ENCODE assay signal across 10 cellular contexts in the genomic region with DNA sequence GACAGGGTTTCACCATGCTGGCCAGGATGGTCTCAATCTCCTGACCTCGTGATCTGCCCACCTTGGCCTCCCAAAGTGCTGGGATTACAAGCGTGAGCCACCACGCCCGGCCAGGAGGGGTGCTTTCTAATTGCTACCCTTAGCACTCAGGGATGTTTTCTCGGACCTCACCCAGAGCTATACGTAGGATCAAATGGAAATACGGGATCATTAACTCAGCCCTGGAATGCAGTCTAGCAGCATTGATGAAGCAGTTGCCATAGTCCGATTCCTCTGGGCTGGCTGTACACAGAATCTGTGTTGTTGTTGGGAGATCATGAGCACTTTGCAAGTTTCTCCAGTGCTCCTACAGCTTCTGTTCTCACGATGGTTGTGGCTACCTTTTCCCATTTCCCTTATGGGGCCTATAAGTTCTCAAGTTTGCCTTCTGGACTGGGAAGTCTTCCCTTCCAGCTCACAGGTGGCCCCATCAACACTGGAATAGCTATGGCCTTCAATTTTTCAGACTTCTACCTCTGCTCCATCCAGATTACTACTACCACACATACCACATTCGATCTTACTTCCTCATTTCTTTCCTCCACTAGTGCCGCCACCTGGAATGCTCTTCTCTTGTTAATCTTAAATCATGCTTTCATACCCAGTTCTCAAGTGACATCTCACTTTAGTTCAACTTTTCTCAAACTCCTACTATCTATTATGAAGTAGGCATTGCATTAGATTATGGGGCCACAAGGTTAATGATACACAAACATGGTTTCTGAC. TPM values are rescaled to one million over a fixed set of nuclear protein-coding genes. Genes with fewer than 3 reads are reported as not detected.
DNase-seq lines count a peak whose midpoint lies in the region; ATAC-seq and FAIRE-seq lines count a peak whose summit lies in the region.
"Had no signal": no experiment of that assay in that cellular context is flagged by ENCODE, and none has a peak within 500 bp of the region (broad histone marks: within the 10 kb centered on the region; RNA-seq: fewer than 3 reads in every experiment).

No MANE protein-coding gene starts in this region.

- DNase-seq in GM19239 (ENCODE audit: insufficient read length, low spot score) (peak; percentile 34), Karpas-422 (peak; percentile 66), SW 1271 (lab: John Stamatoyannopoulos, UW) (no peak), NCI-H1436 treated with DMSO at 0.1 percent for 48 hours (lab: John Stamatoyannopoulos, UW) (no peak), NCI-H2107 treated with DMSO at 0.1 percent for 48 hours (lab: John Stamatoyannopoulos, UW; ENCODE audit: unreplicated experiment) (no peak)
- no peak for DNase-seq in stimulated activated naive B cell treated with anti-CD40 and anti-IgM and Interleukin-4, amounts not matched to agents 10 μg/mL and 1 μg/mL and 100 μg/mL, for 72 hours
- DNase-seq in activated naive CD4-positive, alpha-beta T cell treated with anti-CD3 and anti-CD28 coated beads, Interleukin-2, amount 50 U/mL, for 72 hours (ENCODE audit: low spot score in 2 of 2): no peak
- DNase-seq: SHP77 had no signal

- peak; percentile 97 for ATAC-seq in HG02798 (IDR thresholded peaks at IDR 0.05; ENCODE audit: poor library complexity, unreplicated experiment)
- ATAC-seq in stimulated activated naive B cell treated with anti-CD40 and anti-IgM and Interleukin-4, amounts not matched to agents 10 μg/mL and 1 μg/mL and 100 μg/mL, for 72 hours (replicated peaks): peak; percentile 92 to 96
- no peak for ATAC-seq in activated naive CD4-positive, alpha-beta T cell treated with anti-CD3 and anti-CD28 coated beads, Interleukin-2, amount 50 U/mL, for 72 hours

- peaks cover 0 to 9% of the 10 kb centered on the region in 2 donors for H3K9me3 Mint-ChIP-seq in stimulated activated naive B cell treated with anti-CD40 and anti-IgM and Interleukin-4, amounts not matched to agents 10 μg/mL and 1 μg/mL and 100 μg/mL, for 72 hours
- H3K9me3 Mint-ChIP-seq in activated naive CD4-positive, alpha-beta T cell treated with anti-CD3 and anti-CD28 coated beads, Interleukin-2, amount 50 U/mL, for 72 hours: no peaks in the 10 kb centered on the region

- no peaks in the 10 kb centered on the region for H3K9me3 ChIP-seq in Karpas-422 (ENCODE audit: low read length)

- no peak overlapping the region for H3K27ac ChIP-seq in Karpas-422 (ENCODE audit: low read length)
- H3K27ac ChIP-seq: KMS-11 had no signal

- peak overlapping the region; percentile 41; the same call in 1 of the 2 replicates for H2AFZ ChIP-seq in Karpas-422 (ENCODE audit: low read length)

- H3K4me3 Mint-ChIP-seq in stimulated activated naive B cell treated with anti-CD40 and anti-IgM and Interleukin-4, amounts not matched to agents 10 μg/mL and 1 μg/mL and 100 μg/mL, for 72 hours: no peak overlapping the region

- H3K27me3 ChIP-seq in Karpas-422 (ENCODE audit: low read length): no peaks in the 10 kb centered on the region

- peaks cover 7 to 12% of the 10 kb centered on the region in 2 donors for H3K4me1 Mint-ChIP-seq in stimulated activated naive B cell treated with anti-CD40 and anti-IgM and Interleukin-4, amounts not matched to agents 10 μg/mL and 1 μg/mL and 100 μg/mL, for 72 hours

- peaks cover 17% of the 10 kb centered on the region for H3K4me1 ChIP-seq in Karpas-422 (ENCODE audit: low read length)

- H3K9ac ChIP-seq in Karpas-422 (ENCODE audit: low read length): no peak overlapping the region
- H3K9ac ChIP-seq: KMS-11 had no signal

- no peaks in the 10 kb centered on the region for H3K36me3 ChIP-seq in Karpas-422 (ENCODE audit: insufficient read depth, low read length)

- H3K79me2 ChIP-seq in Karpas-422 (ENCODE audit: low read length): no peaks in the 10 kb centered on the region

- H3K27ac Mint-ChIP-seq in stimulated activated naive B cell treated with anti-CD40 and anti-IgM and Interleukin-4, amounts not matched to agents 10 μg/mL and 1 μg/mL and 100 μg/mL, for 72 hours: no peak overlapping the region
- no peak overlapping the region for H3K27ac Mint-ChIP-seq in activated naive CD4-positive, alpha-beta T cell treated with anti-CD3 and anti-CD28 coated beads, Interleukin-2, amount 50 U/mL, for 72 hours

- H3K36me3 Mint-ChIP-seq in stimulated activated naive B cell treated with anti-CD40 and anti-IgM and Interleukin-4, amounts not matched to agents 10 μg/mL and 1 μg/mL and 100 μg/mL, for 72 hours: peaks cover 0 to 8% of the 10 kb centered on the region in 2 donors
- H3K36me3 Mint-ChIP-seq in activated naive CD4-positive, alpha-beta T cell treated with anti-CD3 and anti-CD28 coated beads, Interleukin-2, amount 50 U/mL, for 72 hours: no peaks in the 10 kb centered on the region

- FAIRE-seq in GM19239 (lab: Jason Lieb, UNC): peak; percentile 98

- peak overlapping the region; percentile 3 for H3K4me2 ChIP-seq in Karpas-422 (ENCODE audit: low read depth, low read length, poor library complexity, severe bottlenecking)
- H3K4me2 ChIP-seq: KMS-11 had no signal

- no peaks in the 10 kb centered on the region for H3K27me3 Mint-ChIP-seq in stimulated activated naive B cell treated with anti-CD40 and anti-IgM and Interleukin-4, amounts not matched to agents 10 μg/mL and 1 μg/mL and 100 μg/mL, for 72 hours

- no peak overlapping the region for H3K4me3 ChIP-seq in Karpas-422 (ENCODE audit: low read length)

- H3K9me2 ChIP-seq in Karpas-422 (replicated peaks; ENCODE audit: insufficient read depth, low read length): no peaks in the 10 kb centered on the region

- no peaks in the 10 kb centered on the region for H4K20me1 ChIP-seq in Karpas-422 (ENCODE audit: insufficient read depth, low read depth, low read length)

RNA-seq across cellular contexts. Expression of gene PCF11, which starts 16.1 kb away (rescaled TPM):
- 102 and 165 TPM in 2 replicates for total RNA-seq in Karpas-422 (2014; rRNA removed; shearing (Covaris generic); ENCODE audit: low replicate concordance)
- total RNA-seq in activated naive CD4-positive, alpha-beta T cell treated with anti-CD3 and anti-CD28 coated beads, Interleukin-2, amount 50 U/mL, for 72 hours: 10 to 100 TPM; 50.0 to 63.1 TPM

RNA-seq across cellular contexts. Expression of gene ANKRD42, which starts 52.6 kb away (rescaled TPM):
- 9.0 and 16.6 TPM in 2 replicates for total RNA-seq in Karpas-422 (2014; rRNA removed; shearing (Covaris generic); ENCODE audit: low replicate concordance)
- total RNA-seq in activated naive CD4-positive, alpha-beta T cell treated with anti-CD3 and anti-CD28 coated beads, Interleukin-2, amount 50 U/mL, for 72 hours: 1 to 10 TPM; 2.4 to 3.4 TPM

Comparison
In these comparisons a context has a peak if more than half of its experiments do, and no peak if none do; other contexts are left out.
1. DNase-seq: peak in GM19239 (single experiment) and Karpas-422 (single experiment); none in stimulated activated naive B cell treated with anti-CD40 and anti-IgM and Interleukin-4, amounts not matched to agents 10 μg/mL and 1 μg/mL and 100 μg/mL, for 72 hours (single experiment), activated naive CD4-positive, alpha-beta T cell treated with anti-CD3 and anti-CD28 coated beads, Interleukin-2, amount 50 U/mL, for 72 hours (0 of 2), SW 1271 (0 of 2), NCI-H1436 treated with DMSO at 0.1 percent for 48 hours (single experiment) and NCI-H2107 treated with DMSO at 0.1 percent for 48 hours (single experiment).
2. ATAC-seq: peak in HG02798 (single experiment) and stimulated activated naive B cell treated with anti-CD40 and anti-IgM and Interleukin-4, amounts not matched to agents 10 μg/mL and 1 μg/mL and 100 μg/mL, for 72 hours (2 of 2); none in activated naive CD4-positive, alpha-beta T cell treated with anti-CD3 and anti-CD28 coated beads, Interleukin-2, amount 50 U/mL, for 72 hours (0 of 2).